In genomic region chr7:155467846-155468821, GRCh38 we compare ENCODE assay signal across 8 cellular contexts. TPM values are rescaled to one million over a fixed set of nuclear protein-coding genes. Genes with fewer than 3 reads are reported as not detected.
DNase-seq lines count a peak whose midpoint lies in the region; ATAC-seq and TF ChIP-seq lines count a peak whose summit lies in the region.
"Had no signal": no experiment of that assay in that cellular context is flagged by ENCODE, and none has a peak within 500 bp of the region (broad histone marks: within the 10 kb centered on the region; RNA-seq: fewer than 3 reads in every experiment).

No MANE protein-coding gene starts in this region.

- H3K4me1 ChIP-seq in gastrocnemius medialis, result peaks cover 0 to 11% of the 10 kb centered on the region in 2 donors

- no peak for TF ChIP-seq POLR2A in gastrocnemius medialis (IDR thresholded peaks at IDR 0.05)

- H3K27me3 ChIP-seq in gastrocnemius medialis, result peaks cover 92 to 98% (median 97%) of the 10 kb centered on the region in 3 donors

- no peaks in the 10 kb centered on the region for H3K36me3 ChIP-seq in gastrocnemius medialis

- ATAC-seq in left cardiac atrium (peak; percentile 18 to 31), gastrocnemius medialis (no peak), HG03520 (IDR thresholded peaks at IDR 0.05; ENCODE audit: unreplicated experiment) (no peak)

- intact Hi-C loops in left cardiac atrium (cut with DNase I), result no loop called here
- intact Hi-C loops in gastrocnemius medialis (cut with DNase I; ENCODE audit: low total_unique reads), result no loop called here

- peak; percentile 80 for DNase-seq in G401 (ENCODE audit: low spot score)
- peak; percentile 15 for DNase-seq in NCI-H1092 (lab: John Stamatoyannopoulos, UW)
- no peak for DNase-seq in left cardiac atrium
- no peak for DNase-seq in gastrocnemius medialis
- no peak for DNase-seq in NCI-H1436 (lab: John Stamatoyannopoulos, UW)
- no peak for DNase-seq in effector CD4-positive, alpha-beta T cell
- DNase-seq: central memory CD4-positive, alpha-beta T cell had no signal

- in situ Hi-C loops in G401 (cut with HindIII; ENCODE audit: low sequenced_read_pairs) (no loop called here), gastrocnemius medialis (cut with MboI; ENCODE audit: low sequenced_read_pairs in 4 of 4) (no loop called here)

- peak overlapping the region; percentile 11 to 41 (median 27) for H3K4me3 ChIP-seq in gastrocnemius medialis

- TF ChIP-seq CTCF in gastrocnemius medialis (IDR thresholded peaks at IDR 0.05 in 4 of 5, conservative IDR thresholded peaks at IDR 0.05 in 1 of 5), result no peak

- H3K9me3 ChIP-seq in gastrocnemius medialis, result no peaks in the 10 kb centered on the region

- H3K27ac ChIP-seq in gastrocnemius medialis, result no peak overlapping the region

RNA-seq across cellular contexts. Expression of gene EN2, which starts 10.2 kb away (rescaled TPM):
- not detected in 2 replicates for total RNA-seq in G401 (2014; rRNA removed; shearing (Covaris generic))
- total RNA-seq in left cardiac atrium (under 1 TPM; 0.08 to 0.15 TPM), gastrocnemius medialis (1 to 10 TPM in 1 of 4 donors, under 1 TPM in 3; 0.31 to 1.2 (median 0.65) TPM)

Comparison
In these comparisons a context has a peak if more than half of its experiments do, and no peak if none do; other contexts are left out.
1. DNase-seq: peak in G401 (single experiment) and NCI-H1092 (single experiment); none in left cardiac atrium (single experiment), gastrocnemius medialis (0 of 2), NCI-H1436 (single experiment) and effector CD4-positive, alpha-beta T cell (single experiment).
2. ATAC-seq: peak in left cardiac atrium (2 of 2); none in gastrocnemius medialis (0 of 2) and HG03520 (single experiment).